In the genomic region with DNA sequence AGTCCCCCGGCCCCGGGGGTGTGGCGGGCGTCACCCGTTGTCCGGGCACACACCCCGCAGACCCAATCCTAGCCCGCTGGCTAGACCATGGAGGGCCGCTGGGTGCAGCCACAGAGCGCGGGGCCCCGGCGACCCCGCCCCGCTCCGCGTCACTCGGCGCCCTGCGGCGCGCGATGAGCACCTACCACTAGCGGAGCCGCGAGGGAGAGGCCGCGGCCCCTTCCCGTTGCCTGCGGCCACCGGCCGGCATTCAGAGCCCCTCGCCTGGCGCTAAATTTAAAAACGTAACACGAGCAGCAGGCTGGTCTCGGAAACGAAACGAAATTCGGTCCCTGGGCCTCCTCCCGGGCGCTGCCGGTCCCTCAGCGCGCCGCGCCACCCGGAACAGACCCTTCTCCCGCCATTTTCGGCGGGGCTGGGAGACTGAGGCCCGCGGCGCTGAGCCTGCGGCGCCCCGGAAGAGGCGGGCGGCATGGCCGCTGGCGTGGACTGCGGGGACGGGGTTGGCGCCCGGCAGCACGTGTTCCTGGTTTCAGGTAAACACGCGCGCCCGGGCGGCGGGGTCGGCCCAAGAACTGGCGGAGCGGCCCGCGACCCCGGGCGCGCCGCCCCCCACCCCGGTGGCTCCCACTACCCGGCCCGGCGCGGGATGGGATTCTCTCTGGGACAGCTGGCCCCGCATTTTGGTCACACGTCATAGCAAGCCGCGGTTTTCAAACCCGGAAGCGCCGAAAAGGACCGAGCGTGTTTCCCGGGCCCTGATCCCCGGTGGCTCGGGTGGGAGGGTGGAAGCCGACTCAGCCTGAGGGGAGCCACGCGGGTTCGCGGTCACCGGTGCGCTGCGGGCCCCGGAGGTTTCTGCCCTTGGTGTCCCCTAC, we compare ENCODE assay signal across 8 cellular contexts. TPM values are rescaled to one million over a fixed set of nuclear protein-coding genes. Genes with fewer than 3 reads are reported as not detected.
DNase-seq lines count a peak whose midpoint lies in the region; ATAC-seq and TF ChIP-seq lines count a peak whose summit lies in the region.

A gene with protein sequence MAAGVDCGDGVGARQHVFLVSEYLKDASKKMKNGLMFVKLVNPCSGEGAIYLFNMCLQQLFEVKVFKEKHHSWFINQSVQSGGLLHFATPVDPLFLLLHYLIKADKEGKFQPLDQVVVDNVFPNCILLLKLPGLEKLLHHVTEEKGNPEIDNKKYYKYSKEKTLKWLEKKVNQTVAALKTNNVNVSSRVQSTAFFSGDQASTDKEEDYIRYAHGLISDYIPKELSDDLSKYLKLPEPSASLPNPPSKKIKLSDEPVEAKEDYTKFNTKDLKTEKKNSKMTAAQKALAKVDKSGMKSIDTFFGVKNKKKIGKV (plus strand): TSS at position 187 of the 878 bp plus-strand sequence. CDS start 286 bp downstream, at position 473.

- DNase-seq in GM12864 (ENCODE audit: low read depth) (no peak), MV-4-11 (lab: John Stamatoyannopoulos, UW) (peak; percentile 72), amniotic epithelial cell (ENCODE audit: low read depth) (peak; percentile 44), left ventricle myocardium superior (peak; percentile 85), putamen (ENCODE audit: low spot score) (peak; percentile 49), foreskin melanocyte (no peak)

- peak within 1 kb of the TSS; percentile 93 for H3K27ac ChIP-seq in HEK293 (ENCODE audit: extremely low read depth, low read depth, low read length)

- H3K4me3 ChIP-seq in GM12864 (ENCODE audit: low read depth, low read length): peak within 1 kb of the TSS; percentile 92
- H3K4me3 ChIP-seq in HEK293 (ENCODE audit: low read depth, low read length): peak within 1 kb of the TSS; percentile 67

- ATAC-seq in left ventricle myocardium superior: peak; percentile 94

- no peaks in the 10 kb centered on the region for H3K9me3 ChIP-seq in HEK293 (ENCODE audit: control insufficient read depth, insufficient read depth, low read depth, low read length)

- intact Hi-C loops in T-helper 1 cell treated with Interleukin-12 subunit alpha and Interleukin-12 subunit beta and Interleukin-4 antibody, amounts not matched to agents 30 ng/mL and 1 ng/mL, for 36 hours (cut with micrococcal nuclease): loop anchor here (2.0 to 10.0 kb wide), 11 partner anchors 17 to 1117 kb away; partner anchors contain the start of genes INTS6, KPNA3 and WDFY2
- intact Hi-C loops in left ventricle myocardium superior (cut with micrococcal nuclease): loop anchor here (10.0 kb wide), 2 partner anchors 375 to 935 kb away; no protein-coding TSS in a partner anchor

- TF ChIP-seq CTCF in GM12864 (IDR thresholded peaks at IDR 0.05; ENCODE audit: low read depth, low read length, missing control alignments) (no peak), HEK293 (tag by site-specific recombination; IDR thresholded peaks at IDR 0.05) (no peak; the same call in 1 of the 2 replicates)

- no peaks in the 10 kb centered on the region for H3K36me3 ChIP-seq in HEK293 (ENCODE audit: control insufficient read depth in 2 of 2, insufficient read depth in 1 of 2, low read length in 2 of 2)

- POLR2A ChIA-PET in HEK293 (lab: Yijun Ruan, JAX): interaction anchor here (0.7 to 1.2 kb wide), 3 partner anchors 15 to 20 kb away, joined by 3 to 4 read pairs (median 3); no protein-coding TSS in a partner anchor

- CTCF ChIA-PET in HEK293 (lab: Yijun Ruan, JAX): interaction anchor here (0.7 kb wide), 1 partner anchor 219 kb away, joined by 3 read pairs; no protein-coding TSS in a partner anchor

- peaks cover 4% of the 10 kb centered on the region; the same call in 1 of the 2 replicates for H3K4me1 ChIP-seq in HEK293 (ENCODE audit: control insufficient read depth, insufficient read depth, low read length)

TF ChIP-seq in HEK293, 187 proteins besides CTCF, POLR2A, EP300 and RAD21 (continues in another document):
- TF ChIP-seq ZXDB (tag by site-specific recombination; IDR thresholded peaks at IDR 0.05): peak; percentile 46; the same call in 1 of the 2 replicates
- TF ChIP-seq ZNF202 (tag by site-specific recombination; IDR thresholded peaks at IDR 0.05; ENCODE audit: borderline replicate concordance): no peak
- TF ChIP-seq ZNF664 (tag by site-specific recombination; IDR thresholded peaks at IDR 0.05): no peak
- TF ChIP-seq ZNF501 (tag by site-specific recombination; IDR thresholded peaks at IDR 0.05): peak; percentile 64; the same call in 1 of the 2 replicates
- no peak for TF ChIP-seq ZNF544 (tag by site-specific recombination; IDR thresholded peaks at IDR 0.05)
- no peak for TF ChIP-seq ZNF654 (tag by site-specific recombination; IDR thresholded peaks at IDR 0.05; ENCODE audit: low read depth)
- TF ChIP-seq, protein P1, sequence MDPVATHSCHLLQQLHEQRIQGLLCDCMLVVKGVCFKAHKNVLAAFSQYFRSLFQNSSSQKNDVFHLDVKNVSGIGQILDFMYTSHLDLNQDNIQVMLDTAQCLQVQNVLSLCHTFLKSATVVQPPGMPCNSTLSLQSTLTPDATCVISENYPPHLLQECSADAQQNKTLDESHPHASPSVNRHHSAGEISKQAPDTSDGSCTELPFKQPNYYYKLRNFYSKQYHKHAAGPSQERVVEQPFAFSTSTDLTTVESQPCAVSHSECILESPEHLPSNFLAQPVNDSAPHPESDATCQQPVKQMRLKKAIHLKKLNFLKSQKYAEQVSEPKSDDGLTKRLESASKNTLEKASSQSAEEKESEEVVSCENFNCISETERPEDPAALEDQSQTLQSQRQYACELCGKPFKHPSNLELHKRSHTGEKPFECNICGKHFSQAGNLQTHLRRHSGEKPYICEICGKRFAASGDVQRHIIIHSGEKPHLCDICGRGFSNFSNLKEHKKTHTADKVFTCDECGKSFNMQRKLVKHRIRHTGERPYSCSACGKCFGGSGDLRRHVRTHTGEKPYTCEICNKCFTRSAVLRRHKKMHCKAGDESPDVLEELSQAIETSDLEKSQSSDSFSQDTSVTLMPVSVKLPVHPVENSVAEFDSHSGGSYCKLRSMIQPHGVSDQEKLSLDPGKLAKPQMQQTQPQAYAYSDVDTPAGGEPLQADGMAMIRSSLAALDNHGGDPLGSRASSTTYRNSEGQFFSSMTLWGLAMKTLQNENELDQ (tag by site-specific recombination; IDR thresholded peaks at IDR 0.05; ENCODE audit: low read depth): no peak
- no peak for TF ChIP-seq ZNF555 (tag by site-specific recombination; conservative IDR thresholded peaks at IDR 0.05)
- peak; percentile 56; the same call in 1 of the 2 replicates for TF ChIP-seq ZNF629 (tag by site-specific recombination; IDR thresholded peaks at IDR 0.05)
- peak; percentile 93 for TF ChIP-seq ZNF423 (tag by site-specific recombination; IDR thresholded peaks at IDR 0.05)
- TF ChIP-seq FEZF1 (tag by site-specific recombination; IDR thresholded peaks at IDR 0.05): no peak
- peak; percentile 71 for TF ChIP-seq PATZ1 (tag by site-specific recombination; IDR thresholded peaks at IDR 0.05)
- TF ChIP-seq, protein P2, sequence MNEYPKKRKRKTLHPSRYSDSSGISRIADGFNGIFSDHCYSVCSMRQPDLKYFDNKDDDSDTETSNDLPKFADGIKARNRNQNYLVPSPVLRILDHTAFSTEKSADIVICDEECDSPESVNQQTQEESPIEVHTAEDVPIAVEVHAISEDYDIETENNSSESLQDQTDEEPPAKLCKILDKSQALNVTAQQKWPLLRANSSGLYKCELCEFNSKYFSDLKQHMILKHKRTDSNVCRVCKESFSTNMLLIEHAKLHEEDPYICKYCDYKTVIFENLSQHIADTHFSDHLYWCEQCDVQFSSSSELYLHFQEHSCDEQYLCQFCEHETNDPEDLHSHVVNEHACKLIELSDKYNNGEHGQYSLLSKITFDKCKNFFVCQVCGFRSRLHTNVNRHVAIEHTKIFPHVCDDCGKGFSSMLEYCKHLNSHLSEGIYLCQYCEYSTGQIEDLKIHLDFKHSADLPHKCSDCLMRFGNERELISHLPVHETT (tag by site-specific recombination; IDR thresholded peaks at IDR 0.05): no peak
- TF ChIP-seq, protein P3, sequence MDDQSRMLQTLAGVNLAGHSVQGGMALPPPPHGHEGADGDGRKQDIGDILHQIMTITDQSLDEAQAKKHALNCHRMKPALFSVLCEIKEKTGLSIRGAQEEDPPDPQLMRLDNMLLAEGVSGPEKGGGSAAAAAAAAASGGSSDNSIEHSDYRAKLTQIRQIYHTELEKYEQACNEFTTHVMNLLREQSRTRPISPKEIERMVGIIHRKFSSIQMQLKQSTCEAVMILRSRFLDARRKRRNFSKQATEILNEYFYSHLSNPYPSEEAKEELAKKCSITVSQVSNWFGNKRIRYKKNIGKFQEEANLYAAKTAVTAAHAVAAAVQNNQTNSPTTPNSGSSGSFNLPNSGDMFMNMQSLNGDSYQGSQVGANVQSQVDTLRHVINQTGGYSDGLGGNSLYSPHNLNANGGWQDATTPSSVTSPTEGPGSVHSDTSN (CRISPR knock-in tag; IDR thresholded peaks at IDR 0.05): no peak; the same call in 1 of the 2 replicates
- peak; percentile 67; the same call in 1 of the 2 replicates for TF ChIP-seq KLF1 (tag by site-specific recombination; IDR thresholded peaks at IDR 0.05)
- no peak for TF ChIP-seq MEIS1 (CRISPR knock-in tag; IDR thresholded peaks at IDR 0.05; ENCODE audit: borderline replicate concordance)
- TF ChIP-seq ZNF785 (tag by site-specific recombination; IDR thresholded peaks at IDR 0.05): no peak

RNA-seq across cellular contexts. Expression of the gene that starts here (rescaled TPM):
- total RNA-seq in T-helper 1 cell treated with Interleukin-12 subunit alpha and Interleukin-12 subunit beta and Interleukin-4 antibody, amounts not matched to agents 30 ng/mL and 1 ng/mL, for 36 hours: 84.4 and 84.7 TPM in 2 replicates
- total RNA-seq in left ventricle myocardium superior: 47.8 TPM

Comparison
In these comparisons a context has a peak if more than half of its experiments do, and no peak if none do; other contexts are left out.
1. DNase-seq: peak in MV-4-11 (single experiment), amniotic epithelial cell (single experiment), left ventricle myocardium superior (single experiment) and putamen (single experiment); none in GM12864 (single experiment) and foreskin melanocyte (single experiment).